1 cellular context compared by ENCODE assay signal in the genomic region with DNA sequence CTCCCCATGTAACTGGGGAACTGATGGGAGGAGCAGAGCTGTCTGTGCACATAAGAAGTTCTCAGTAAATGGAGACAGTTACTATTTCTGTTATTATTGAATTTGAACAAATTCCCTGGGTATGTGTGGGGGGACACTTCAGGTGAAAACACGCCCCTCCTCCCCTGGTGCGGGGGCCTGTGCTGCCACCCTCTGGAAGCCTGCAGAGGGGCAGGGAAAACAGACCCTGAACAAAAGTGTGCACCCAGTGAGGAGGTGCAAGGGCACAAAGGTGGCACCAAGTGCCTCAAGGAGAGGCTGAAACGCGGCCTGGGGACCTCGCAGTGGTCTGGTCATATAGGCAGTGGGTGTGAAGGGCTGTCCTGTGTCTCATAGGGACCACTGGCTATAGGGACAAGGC.
TF ChIP-seq lines count a peak whose summit lies in the region.

No MANE protein-coding gene starts in this region.

TF ChIP-seq in GM23338, 12 proteins besides CTCF, POLR2A, EP300 and RAD21 (continued from another document):
- no peak for TF ChIP-seq ZNF462 (CRISPR knock-in tag; IDR thresholded peaks at IDR 0.05)
- TF ChIP-seq EZH2phosphoT487 (IDR thresholded peaks at IDR 0.05; ENCODE audit: unreplicated experiment), result no peak
- TF ChIP-seq POLR2AphosphoS5 (IDR thresholded peaks at IDR 0.05; ENCODE audit: low read depth), result no peak
- no peak for TF ChIP-seq ZNF114 (CRISPR knock-in tag; IDR thresholded peaks at IDR 0.05)
- TF ChIP-seq CREB1 (CRISPR knock-in tag; IDR thresholded peaks at IDR 0.05; ENCODE audit: low read depth), result no peak
- TF ChIP-seq JUNB (IDR thresholded peaks at IDR 0.05; ENCODE audit: unreplicated experiment), result no peak
- TF ChIP-seq STAT1 (IDR thresholded peaks at IDR 0.05; ENCODE audit: unreplicated experiment), result no peak
- TF ChIP-seq EZH2 (IDR thresholded peaks at IDR 0.05; ENCODE audit: low read depth, unreplicated experiment), result no peak
- no peak for TF ChIP-seq ZNF331 (CRISPR knock-in tag; IDR thresholded peaks at IDR 0.05; ENCODE audit: low read depth)
